8 cellular contexts compared by ENCODE assay signal in the genomic region with DNA sequence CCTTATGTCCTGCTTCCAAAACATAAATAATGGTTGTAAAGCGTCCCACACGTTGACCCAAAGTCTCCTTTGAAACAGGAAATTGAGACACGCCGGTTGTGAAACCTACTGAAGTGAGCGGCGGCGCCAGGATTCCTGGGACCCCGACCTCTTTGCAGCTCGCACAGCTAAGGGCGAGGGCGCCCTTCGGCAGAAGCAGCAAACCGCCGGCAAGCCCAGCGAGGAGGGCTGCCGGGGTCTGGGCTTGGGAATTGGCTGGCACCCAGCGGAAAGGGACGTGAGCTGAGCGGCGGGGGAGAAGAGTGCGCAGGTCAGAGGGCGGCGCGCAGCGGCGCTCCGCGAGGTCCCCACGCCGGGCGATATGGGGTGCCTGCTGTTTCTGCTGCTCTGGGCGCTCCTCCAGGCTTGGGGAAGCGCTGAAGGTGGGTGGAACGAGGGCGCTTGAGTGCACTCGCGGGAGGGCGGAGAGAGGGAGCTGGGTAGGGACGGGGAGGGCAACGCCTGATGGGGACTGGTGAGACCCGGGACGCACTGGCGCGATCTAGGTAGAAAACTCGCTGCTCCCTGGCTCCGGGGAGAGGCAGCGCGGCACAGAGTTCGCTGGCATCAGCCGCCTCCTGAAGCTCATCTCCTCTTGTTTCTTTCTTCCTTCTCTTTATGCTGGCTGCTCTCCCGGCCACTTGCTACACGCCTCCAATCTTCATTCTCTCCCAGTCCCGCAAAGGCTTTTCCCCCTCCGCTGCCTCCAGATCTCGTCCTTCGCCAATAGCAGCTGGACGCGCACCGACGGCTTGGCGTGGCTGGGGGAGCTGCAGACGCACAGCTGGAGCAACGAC. TPM values are rescaled to one million over a fixed set of nuclear protein-coding genes. Genes with fewer than 3 reads are reported as not detected.
DNase-seq lines count a peak whose midpoint lies in the region; ATAC-seq, FAIRE-seq and TF ChIP-seq lines count a peak whose summit lies in the region.

A gene (plus strand): TSS at position 155 of the 836 bp plus-strand sequence. CDS start 207 bp downstream, at position 362.

- H3K4me2 ChIP-seq in DND-41 (ENCODE audit: insufficient read depth, low read length) (peak within 1 kb of the TSS; percentile 98), HepG2 (ENCODE audit: low read depth, low read length) (peak within 1 kb of the TSS; percentile 15; the same call in 1 of the 2 replicates)

- in situ Hi-C loops in HepG2 (cut with HindIII; ENCODE audit: extremely low pct_ligation_motif_present, low pct_unique_long_range_greater_than_20kb), result loop anchor here (25.0 kb wide), 1 partner anchor 831 kb away; a partner anchor contains a TSS

- TF ChIP-seq RAD21 in HepG2 (CRISPR knock-in tag; IDR thresholded peaks at IDR 0.05), result no peak

- H3K79me2 ChIP-seq in DND-41 (ENCODE audit: insufficient read depth, low read length), result peaks cover 17% of the 10 kb centered on the region
- H3K79me2 ChIP-seq in HepG2 (ENCODE audit: insufficient read depth, low read length), result no peaks in the 10 kb centered on the region

- ATAC-seq in DND-41 (ENCODE audit: insufficient read depth, low read depth) (peak; percentile 85), HepG2 (peak; percentile 69), HG03378 (IDR thresholded peaks at IDR 0.05; ENCODE audit: unreplicated experiment) (no peak), GM18498 (IDR thresholded peaks at IDR 0.05; ENCODE audit: unreplicated experiment) (no peak)

- H2AFZ ChIP-seq in DND-41 (ENCODE audit: low read depth, low read length) (peak within 1 kb of the TSS; percentile 92), HepG2 (ENCODE audit: low read length) (no peak within 1 kb of the TSS)

- BruUV-seq in HepG2 (replicated peaks; lab: Mats Ljungman, UMichigan), result no TSS peak

- H3K27ac ChIP-seq in DND-41 (ENCODE audit: low read length) (peak within 1 kb of the TSS; percentile 84), HepG2 (ENCODE audit: extremely low read length, insufficient read depth, low read length) (no peak within 1 kb of the TSS), stomach (peak within 1 kb of the TSS in 4 of 5 donors; percentile 31 to 72 (median 46))

- POLR2A ChIA-PET in HepG2 (lab: Yijun Ruan, JAX), result no interaction called here

- peak; percentile 76 for DNase-seq in DND-41
- DNase-seq in MG63, result peak; percentile 41
- peak; percentile 32 for DNase-seq in bronchial epithelial cell (ENCODE audit: low read depth)
- DNase-seq in HepG2 (ENCODE audit: low spot score), result no peak
- DNase-seq in stomach, result no peak
- no peak for DNase-seq in amniotic stem cell (lab: John Stamatoyannopoulos, UW)

- H3K9me3 ChIP-seq in DND-41 (ENCODE audit: insufficient read depth, low read length, severe bottlenecking), result no peaks in the 10 kb centered on the region
- H3K9me3 ChIP-seq in MG63, result no peaks in the 10 kb centered on the region
- no peaks in the 10 kb centered on the region for H3K9me3 ChIP-seq in HepG2 (ENCODE audit: low read length)
- H3K9me3 ChIP-seq in stomach, result no peaks in the 10 kb centered on the region

- FAIRE-seq in bronchial epithelial cell (lab: Jason Lieb, UNC) (no peak), HepG2 (lab: Jason Lieb, UNC) (no peak)

- peaks cover 33% of the 10 kb centered on the region for H3K4me1 ChIP-seq in DND-41 (ENCODE audit: insufficient read depth, low read length)
- no peaks in the 10 kb centered on the region for H3K4me1 ChIP-seq in HepG2 (ENCODE audit: insufficient read depth, low read length)
- H3K4me1 ChIP-seq in stomach, result peaks cover 8 to 35% (median 22%) of the 10 kb centered on the region in 4 donors

- H3K9ac ChIP-seq in DND-41 (ENCODE audit: low read depth, low read length), result peak within 1 kb of the TSS; percentile 71
- no peak within 1 kb of the TSS for H3K9ac ChIP-seq in HepG2 (ENCODE audit: insufficient read depth, low read depth, low read length)

- H3K27me3 ChIP-seq in DND-41 (ENCODE audit: insufficient read depth, low read length, poor library complexity) (no peaks in the 10 kb centered on the region), MG63 (peaks cover 45% of the 10 kb centered on the region), bronchial epithelial cell (ENCODE audit: control insufficient read depth, insufficient read depth, low read length) (no peaks in the 10 kb centered on the region), HepG2 (ENCODE audit: control insufficient read depth in 1 of 2, insufficient read depth in 2 of 2, low read length in 2 of 2) (peaks cover 3 to 30% of the 10 kb centered on the region in 2 experiments), stomach (peaks cover 6 to 62% (median 15%) of the 10 kb centered on the region in 3 donors)

- TF ChIP-seq POLR2A in HepG2 (IDR thresholded peaks at IDR 0.05; ENCODE audit: insufficient read depth in 1 of 2, low read depth in 2 of 2, low read length in 2 of 2) (no peak), stomach (IDR thresholded peaks at IDR 0.05) (no peak)

- intact Hi-C loops in HepG2 (cut with micrococcal nuclease; ENCODE audit: unreplicated experiment), result no loop called here
- intact Hi-C loops in stomach (cut with DNase I; ENCODE audit: low total_unique reads), result no loop called here

- CTCF ChIA-PET in HepG2 (lab: Yijun Ruan, JAX; ENCODE audit: low intra/inter-chr PET ratio, low total read pairs), result no interaction called here

- TF ChIP-seq CTCF in DND-41 (IDR thresholded peaks at IDR 0.05; ENCODE audit: borderline replicate concordance, extremely low read depth, low read length, poor library complexity, severe bottlenecking) (peak; percentile 33), bronchial epithelial cell (IDR thresholded peaks at IDR 0.05; ENCODE audit: insufficient read depth, low read length, severe bottlenecking) (no peak), HepG2 (CRISPR knock-in tag; IDR thresholded peaks at IDR 0.05) (no peak), stomach (IDR thresholded peaks at IDR 0.05) (no peak)

- no peaks in the 10 kb centered on the region for H4K20me1 ChIP-seq in DND-41 (ENCODE audit: insufficient read depth, low read length)
- H4K20me1 ChIP-seq in HepG2 (ENCODE audit: insufficient read depth, low read length), result no peaks in the 10 kb centered on the region

- H3K36me3 ChIP-seq in DND-41 (ENCODE audit: insufficient read depth, low read length) (peaks cover 6% of the 10 kb centered on the region; the same call in 1 of the 2 replicates), MG63 (no peaks in the 10 kb centered on the region), bronchial epithelial cell (ENCODE audit: control insufficient read depth, insufficient read depth, low read length) (no peaks in the 10 kb centered on the region), HepG2 (replicated peaks in 1 of 2; ENCODE audit: control insufficient read depth in 1 of 2, insufficient read depth in 2 of 2, low read length in 2 of 2) (no peaks in the 10 kb centered on the region), stomach (no peaks in the 10 kb centered on the region)

- peak within 1 kb of the TSS; percentile 54 to 82 for H3K4me3 ChIP-seq in DND-41 (ENCODE audit: low read depth in 1 of 2, low read length in 2 of 2)
- H3K4me3 ChIP-seq in MG63, result peak within 1 kb of the TSS; percentile 43
- H3K4me3 ChIP-seq in bronchial epithelial cell (ENCODE audit: low read depth, low read length), result peak within 1 kb of the TSS; percentile 63
- H3K4me3 ChIP-seq in HepG2 (replicated peaks in 1 of 3; ENCODE audit: insufficient read depth in 1 of 3, low read depth in 2 of 3, low read length in 3 of 3), result no peak within 1 kb of the TSS; a peak in 2 of 6 replicates
- H3K4me3 ChIP-seq in stomach, result peak within 1 kb of the TSS; percentile 41 to 61 (median 50)

- TF ChIP-seq EP300 in HepG2 (IDR thresholded peaks at IDR 0.05; ENCODE audit: low read depth in 2 of 2, low read length in 2 of 2), result no peak
- no peak for TF ChIP-seq EP300 in HepG2 (CRISPR knock-in tag; IDR thresholded peaks at IDR 0.05; ENCODE audit: borderline replicate concordance)
- TF ChIP-seq EP300 in stomach (IDR thresholded peaks at IDR 0.05), result no peak

- 4% methylated on average over 39 of the region's 63 CpGs for WGBS in HepG2 (ENCODE audit: low lambda C conversion rate)
- 0 to 2% (median 2%) methylated on average over 25 to 63 of the region's 63 CpGs for WGBS in stomach, 5 donors

RNA-seq across cellular contexts. Expression of the gene that starts here (rescaled TPM):
- not detected in 2 replicates for total RNA-seq in MG63 (2014; rRNA removed; shearing (Covaris generic); ENCODE audit: low replicate concordance)
- total RNA-seq in bronchial epithelial cell (3.1 and 3.9 TPM in 2 replicates), HepG2 (2016; rRNA removed; fragmentation: Illumina TruSeq; extraction: Trizol) (not detected in 2 replicates), stomach (1 to 10 TPM in 2 of 5 donors, not detected in 3; 1.9 to 2.6 TPM)
- not detected in 2 replicates for total RNA-seq in HepG2 (2016; cell fraction: cytosol; rRNA removed; fragmentation: Illumina TruSeq; extraction: Trizol; ENCODE audit: low read depth)
- not detected in 2 replicates for total RNA-seq in HepG2 (2016; cell fraction: insoluble cytoplasmic fraction; rRNA removed; fragmentation: Illumina TruSeq; extraction: Trizol)
- total RNA-seq in HepG2 (2016; cell fraction: membrane; rRNA removed; fragmentation: Illumina TruSeq; extraction: Trizol), result not detected in 2 replicates
- not detected in 2 replicates for total RNA-seq in HepG2 (2016; cell fraction: nucleus; rRNA removed; fragmentation: Illumina TruSeq; extraction: Trizol)
- polyA plus RNA-seq in HepG2 (2011; rRNA removed) (not detected in 2 replicates), stomach (1 to 10 TPM in 1 of 3 donors, under 1 TPM in 2; 0.93 to 2.1 (median 1.00) TPM)
- not detected in 2 replicates for polyA plus RNA-seq in HepG2 (2011; cell fraction: cytosol; rRNA removed)
- not detected in 2 replicates for polyA plus RNA-seq in HepG2 (2011; cell fraction: nucleus; rRNA removed)
- not detected in 2 replicates for polyA plus RNA-seq in HepG2 (2012)
- polyA plus RNA-seq in HepG2 (2016; cell fraction: cytosol; fragmentation: Illumina TruSeq; extraction: Trizol; ENCODE audit: low read depth), result not detected in 2 replicates
- not detected in 2 replicates for polyA plus RNA-seq in HepG2 (2016; cell fraction: insoluble cytoplasmic fraction; fragmentation: Illumina TruSeq; extraction: Trizol; ENCODE audit: low read depth)
- polyA plus RNA-seq in HepG2 (2016; cell fraction: membrane; fragmentation: Illumina TruSeq; extraction: Trizol; ENCODE audit: low read depth), result not detected in 2 replicates
- polyA plus RNA-seq in HepG2 (2016; cell fraction: nucleus; fragmentation: Illumina TruSeq; extraction: Trizol; ENCODE audit: insufficient read depth, low read depth), result not detected in 2 replicates
- not detected in 2 replicates for polyA minus RNA-seq in HepG2 (2011; rRNA and poly(A)+ RNA removed; ENCODE audit: low replicate concordance)
- polyA minus RNA-seq in HepG2 (2011; cell fraction: cytosol; rRNA and poly(A)+ RNA removed), result not detected in 2 replicates
- not detected in 2 replicates for polyA minus RNA-seq in HepG2 (2011; cell fraction: nucleus; rRNA and poly(A)+ RNA removed)

Comparison
In these comparisons a context has a peak if more than half of its experiments do, and no peak if none do; other contexts are left out.
1. Peak in DNase-seq and H3K4me3 ChIP-seq in MG63; RNA of the gene not detected or under 1 TPM.
2. Peak in ATAC-seq and H3K4me2 ChIP-seq in HepG2; RNA of the gene not detected or under 1 TPM.
3. DNase-seq: peak in DND-41 (single experiment) and bronchial epithelial cell (single experiment); none in HepG2 (single experiment), stomach (single experiment) and amniotic stem cell (single experiment).
4. H3K4me3 ChIP-seq: peak in DND-41 (2 of 2), bronchial epithelial cell (single experiment) and stomach (4 of 4); none in HepG2 (0 of 3).